ENCODE assay signal across 1 cellular context in genomic region chr3:133137042-133137393, GRCh38.
TF ChIP-seq lines count a peak whose summit lies in the region.

No MANE protein-coding gene starts in this region.

TF ChIP-seq in GM23338, 12 proteins besides CTCF, POLR2A, EP300 and RAD21 (continued from another document):
- TF ChIP-seq, protein P1, sequence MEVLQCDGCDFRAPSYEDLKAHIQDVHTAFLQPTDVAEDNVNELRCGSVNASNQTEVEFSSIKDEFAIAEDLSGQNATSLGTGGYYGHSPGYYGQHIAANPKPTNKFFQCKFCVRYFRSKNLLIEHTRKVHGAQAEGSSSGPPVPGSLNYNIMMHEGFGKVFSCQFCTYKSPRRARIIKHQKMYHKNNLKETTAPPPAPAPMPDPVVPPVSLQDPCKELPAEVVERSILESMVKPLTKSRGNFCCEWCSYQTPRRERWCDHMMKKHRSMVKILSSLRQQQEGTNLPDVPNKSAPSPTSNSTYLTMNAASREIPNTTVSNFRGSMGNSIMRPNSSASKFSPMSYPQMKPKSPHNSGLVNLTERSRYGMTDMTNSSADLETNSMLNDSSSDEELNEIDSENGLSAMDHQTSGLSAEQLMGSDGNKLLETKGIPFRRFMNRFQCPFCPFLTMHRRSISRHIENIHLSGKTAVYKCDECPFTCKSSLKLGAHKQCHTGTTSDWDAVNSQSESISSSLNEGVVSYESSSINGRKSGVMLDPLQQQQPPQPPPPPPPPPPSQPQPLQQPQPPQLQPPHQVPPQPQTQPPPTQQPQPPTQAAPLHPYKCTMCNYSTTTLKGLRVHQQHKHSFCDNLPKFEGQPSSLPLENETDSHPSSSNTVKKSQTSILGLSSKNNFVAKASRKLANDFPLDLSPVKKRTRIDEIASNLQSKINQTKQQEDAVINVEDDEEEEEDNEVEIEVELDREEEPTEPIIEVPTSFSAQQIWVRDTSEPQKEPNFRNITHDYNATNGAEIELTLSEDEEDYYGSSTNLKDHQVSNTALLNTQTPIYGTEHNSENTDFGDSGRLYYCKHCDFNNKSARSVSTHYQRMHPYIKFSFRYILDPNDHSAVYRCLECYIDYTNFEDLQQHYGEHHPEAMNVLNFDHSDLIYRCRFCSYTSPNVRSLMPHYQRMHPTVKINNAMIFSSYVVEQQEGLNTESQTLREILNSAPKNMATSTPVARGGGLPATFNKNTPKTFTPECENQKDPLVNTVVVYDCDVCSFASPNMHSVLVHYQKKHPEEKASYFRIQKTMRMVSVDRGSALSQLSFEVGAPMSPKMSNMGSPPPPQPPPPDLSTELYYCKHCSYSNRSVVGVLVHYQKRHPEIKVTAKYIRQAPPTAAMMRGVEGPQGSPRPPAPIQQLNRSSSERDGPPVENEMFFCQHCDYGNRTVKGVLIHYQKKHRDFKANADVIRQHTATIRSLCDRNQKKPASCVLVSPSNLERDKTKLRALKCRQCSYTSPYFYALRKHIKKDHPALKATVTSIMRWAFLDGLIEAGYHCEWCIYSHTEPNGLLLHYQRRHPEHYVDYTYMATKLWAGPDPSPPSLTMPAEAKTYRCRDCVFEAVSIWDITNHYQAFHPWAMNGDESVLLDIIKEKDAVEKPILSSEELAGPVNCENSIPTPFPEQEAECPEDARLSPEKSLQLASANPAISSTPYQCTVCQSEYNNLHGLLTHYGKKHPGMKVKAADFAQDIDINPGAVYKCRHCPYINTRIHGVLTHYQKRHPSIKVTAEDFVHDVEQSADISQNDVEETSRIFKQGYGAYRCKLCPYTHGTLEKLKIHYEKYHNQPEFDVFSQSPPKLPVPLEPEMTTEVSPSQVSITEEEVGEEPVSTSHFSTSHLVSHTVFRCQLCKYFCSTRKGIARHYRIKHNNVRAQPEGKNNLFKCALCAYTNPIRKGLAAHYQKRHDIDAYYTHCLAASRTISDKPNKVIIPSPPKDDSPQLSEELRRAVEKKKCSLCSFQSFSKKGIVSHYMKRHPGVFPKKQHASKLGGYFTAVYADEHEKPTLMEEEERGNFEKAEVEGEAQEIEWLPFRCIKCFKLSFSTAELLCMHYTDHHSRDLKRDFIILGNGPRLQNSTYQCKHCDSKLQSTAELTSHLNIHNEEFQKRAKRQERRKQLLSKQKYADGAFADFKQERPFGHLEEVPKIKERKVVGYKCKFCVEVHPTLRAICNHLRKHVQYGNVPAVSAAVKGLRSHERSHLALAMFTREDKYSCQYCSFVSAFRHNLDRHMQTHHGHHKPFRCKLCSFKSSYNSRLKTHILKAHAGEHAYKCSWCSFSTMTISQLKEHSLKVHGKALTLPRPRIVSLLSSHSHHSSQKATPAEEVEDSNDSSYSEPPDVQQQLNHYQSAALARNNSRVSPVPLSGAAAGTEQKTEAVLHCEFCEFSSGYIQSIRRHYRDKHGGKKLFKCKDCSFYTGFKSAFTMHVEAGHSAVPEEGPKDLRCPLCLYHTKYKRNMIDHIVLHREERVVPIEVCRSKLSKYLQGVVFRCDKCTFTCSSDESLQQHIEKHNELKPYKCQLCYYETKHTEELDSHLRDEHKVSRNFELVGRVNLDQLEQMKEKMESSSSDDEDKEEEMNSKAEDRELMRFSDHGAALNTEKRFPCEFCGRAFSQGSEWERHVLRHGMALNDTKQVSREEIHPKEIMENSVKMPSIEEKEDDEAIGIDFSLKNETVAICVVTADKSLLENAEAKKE (CRISPR knock-in tag; IDR thresholded peaks at IDR 0.05), result no peak
- TF ChIP-seq NANOG (IDR thresholded peaks at IDR 0.05; ENCODE audit: borderline replicate concordance) (no peak), ZNF114 (CRISPR knock-in tag; IDR thresholded peaks at IDR 0.05) (no peak), ETS1 (IDR thresholded peaks at IDR 0.05) (no peak), CREB1 (CRISPR knock-in tag; IDR thresholded peaks at IDR 0.05; ENCODE audit: low read depth) (no peak), EZH2phosphoT487 (IDR thresholded peaks at IDR 0.05; ENCODE audit: unreplicated experiment) (no peak), STAT1 (IDR thresholded peaks at IDR 0.05; ENCODE audit: unreplicated experiment) (no peak), JUNB (IDR thresholded peaks at IDR 0.05; ENCODE audit: unreplicated experiment) (no peak), REST (IDR thresholded peaks at IDR 0.05; ENCODE audit: unreplicated experiment) (no peak), EZH2 (IDR thresholded peaks at IDR 0.05; ENCODE audit: low read depth, unreplicated experiment) (no peak)
TF ChIP-seq in GM23338: peak in this region for 0.
